ENCODE assay signal across 16 cellular contexts in the genomic region with DNA sequence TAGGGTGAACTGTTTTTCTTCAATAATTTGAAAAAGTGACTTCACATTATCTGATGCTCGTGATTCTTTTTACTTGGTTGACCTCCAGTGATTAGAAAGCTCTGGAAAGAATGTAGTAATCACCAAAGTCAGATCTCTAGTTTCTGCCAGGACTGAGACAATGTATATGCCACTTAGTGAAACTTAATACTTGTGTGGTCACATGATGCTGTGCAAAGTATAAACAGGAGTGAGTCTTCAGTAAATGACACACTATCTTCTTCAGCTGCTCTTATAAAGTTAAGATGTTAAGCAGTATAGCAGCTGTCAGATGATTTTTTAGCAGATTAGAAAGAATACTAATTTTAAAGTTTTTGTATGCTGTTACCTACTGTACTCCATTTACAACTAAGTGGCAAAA. TPM values are rescaled to one million over a fixed set of nuclear protein-coding genes. Genes with fewer than 3 reads are reported as not detected.
A peak's percentile ranks its signal among the peaks of the same experiment; 100 is the strongest.
DNase-seq lines count a peak whose midpoint lies in the region; ATAC-seq and TF ChIP-seq lines count a peak whose summit lies in the region.
"Had no signal": no experiment of that assay in that cellular context is flagged by ENCODE, and none has a peak within 500 bp of the region (broad histone marks: within the 10 kb centered on the region; RNA-seq: fewer than 3 reads in every experiment).

No MANE protein-coding gene starts in this region.

- H3K9me3 ChIP-seq in adrenal gland (replicated peaks in 1 of 3), result no peaks in the 10 kb centered on the region
- H3K9me3 ChIP-seq: BE2C had no signal

- TF ChIP-seq CTCF in LNCaP clone FGC (IDR thresholded peaks at IDR 0.05; ENCODE audit: control insufficient read depth, extremely low read depth, insufficient read depth), result no peak
- TF ChIP-seq CTCF in adrenal gland (IDR thresholded peaks at IDR 0.05), result no peak

- no peak for ATAC-seq in HG02885 (IDR thresholded peaks at IDR 0.05; ENCODE audit: poor library complexity, unreplicated experiment)
- ATAC-seq in GM21825 (IDR thresholded peaks at IDR 0.05; ENCODE audit: unreplicated experiment), result no peak
- ATAC-seq: left colon; natural killer cell treated with Interleukin-12 subunit alpha and Interleukin-12 subunit beta and Interleukin-15 and Interleukin-18, amount 100 ng/mL, for 72 hours had no signal

- 19 to 29% (median 26%) methylated on average over 1 of the region's 1 CpG for WGBS in adrenal gland, 4 donors

- peak overlapping the region in 3 of 5 donors; percentile 20 to 62 (median 55) for H3K27ac ChIP-seq in adrenal gland
- H3K27ac ChIP-seq: coronary artery, HL-60 had no signal

- H3K27me3 ChIP-seq in adrenal gland, result no peaks in the 10 kb centered on the region

- no peaks in the 10 kb centered on the region for H3K36me3 ChIP-seq in adrenal gland (replicated peaks in 1 of 2)
- H3K36me3 ChIP-seq: BE2C had no signal

- peaks cover 12 to 33% of the 10 kb centered on the region in 2 donors for H3K4me1 ChIP-seq in adrenal gland (replicated peaks in 1 of 2)
- H3K4me1 ChIP-seq: BE2C had no signal

- DNase-seq in COLO829 (ENCODE audit: low spot score) (peak; percentile 3), LNCaP clone FGC (ENCODE audit: low read depth) (peak; percentile 53), adrenal gland (no peak), kidney tubule cell (ENCODE audit: low spot score) (peak; percentile 32), NCI-H2196 (lab: John Stamatoyannopoulos, UW; ENCODE audit: unreplicated experiment) (no peak)
- DNase-seq in activated CD8-positive, alpha-beta memory T cell treated with anti-CD3 and anti-CD28 coated beads for 24 hours, result no peak
- DNase-seq: activated CD4-positive, alpha-beta T cell treated with anti-CD3 and anti-CD28 coated beads, Interleukin-2, amount 50 U/mL, for 48 hours; activated naive CD4-positive, alpha-beta T cell; BE2C; glutamatergic neuron; left colon had no signal

- intact Hi-C loops in adrenal gland (cut with DNase I), result no loop called here

- TF ChIP-seq POLR2A in adrenal gland (IDR thresholded peaks at IDR 0.05), result no peak

- H3K4me3 ChIP-seq in LNCaP clone FGC (ENCODE audit: low read depth, low read length), result no peak overlapping the region
- peak overlapping the region in 1 of 4 donors; percentile 10 for H3K4me3 ChIP-seq in adrenal gland
- H3K4me3 ChIP-seq: coronary artery had no signal

RNA-seq across cellular contexts. Expression of a gene that starts 17.2 kb away (rescaled TPM):
- 100 to 1,000 TPM in 1 of 8 donors, 10 to 100 TPM in 7; 36.4 to 113 (median 78.3) TPM for total RNA-seq in adrenal gland
- 100 to 1,000 TPM in 1 of 3 donors, 10 to 100 TPM in 2; 32.3 to 162 (median 38.0) TPM for polyA plus RNA-seq in adrenal gland

Comparison
In these comparisons a context has a peak if more than half of its experiments do, and no peak if none do; other contexts are left out.
1. DNase-seq: peak in COLO829 (single experiment), LNCaP clone FGC (single experiment) and kidney tubule cell (single experiment); none in adrenal gland (0 of 7), NCI-H2196 (single experiment) and activated CD8-positive, alpha-beta memory T cell treated with anti-CD3 and anti-CD28 coated beads for 24 hours (single experiment).